In genomic region chr10:7444576-7445226, GRCh38 we compare ENCODE assay signal across 10 cellular contexts. TPM values are rescaled to one million over a fixed set of nuclear protein-coding genes. Genes with fewer than 3 reads are reported as not detected.
DNase-seq lines count a peak whose midpoint lies in the region; ATAC-seq and TF ChIP-seq lines count a peak whose summit lies in the region.
"Had no signal": no experiment of that assay in that cellular context is flagged by ENCODE, and none has a peak within 500 bp of the region (broad histone marks: within the 10 kb centered on the region; RNA-seq: fewer than 3 reads in every experiment).

No MANE protein-coding gene starts in this region.

- H3K27me3 ChIP-seq in H7 (ENCODE audit: control insufficient read depth, insufficient read depth, low read length), result no peaks in the 10 kb centered on the region

- H3K4me1 Mint-ChIP-seq in endothelial cell (ENCODE audit: unreplicated experiment), result peaks cover 16% of the 10 kb centered on the region
- H3K4me1 Mint-ChIP-seq: activated CD8-positive, alpha-beta memory T cell treated with anti-CD3 and anti-CD28 coated beads, Interleukin-2, amount 10 ng/mL, durations not matched to agents 7 days and 5 days had no signal

- intact Hi-C loops in sciatic nerve (cut with DNase I), result no loop called here

- no peaks in the 10 kb centered on the region for H3K36me3 ChIP-seq in H7 (replicated peaks; ENCODE audit: control insufficient read depth, insufficient read depth, low read length)

- H3K27ac Mint-ChIP-seq in endothelial cell (ENCODE audit: unreplicated experiment), result peak overlapping the region; percentile 55
- H3K27ac Mint-ChIP-seq: activated CD8-positive, alpha-beta memory T cell treated with anti-CD3 and anti-CD28 coated beads, Interleukin-2, amount 10 ng/mL, durations not matched to agents 7 days and 5 days had no signal

- peaks cover 3% of the 10 kb centered on the region for H3K36me3 Mint-ChIP-seq in endothelial cell (ENCODE audit: low read depth, unreplicated experiment)

- no peak for TF ChIP-seq CTCF in endothelial cell (IDR thresholded peaks at IDR 0.05; ENCODE audit: unreplicated experiment)

- DNase-seq in GM19238 (ENCODE audit: insufficient read length, low spot score) (peak; percentile 23), NCI-H1092 (lab: John Stamatoyannopoulos, UW) (peak; percentile 21), endothelial cell (ENCODE audit: low spot score) (peak; percentile 9), sciatic nerve (ENCODE audit: low spot score) (no peak), GM03348 (ENCODE audit: low spot score) (no peak), H7 (no peak)
- DNase-seq: activated CD8-positive, alpha-beta memory T cell treated with anti-CD3 and anti-CD28 coated beads, Interleukin-2, amount 10 ng/mL, durations not matched to agents 7 days and 5 days; kidney glomerular epithelial cell; NCI-H446 had no signal

- H3K4me3 ChIP-seq in H7 (ENCODE audit: insufficient read depth, low read depth, low read length), result no peak overlapping the region

- H3K27me3 Mint-ChIP-seq in endothelial cell (ENCODE audit: unreplicated experiment), result no peaks in the 10 kb centered on the region
- H3K27me3 Mint-ChIP-seq: activated CD8-positive, alpha-beta memory T cell treated with anti-CD3 and anti-CD28 coated beads, Interleukin-2, amount 10 ng/mL, durations not matched to agents 7 days and 5 days had no signal

- no peak overlapping the region for H3K4me3 Mint-ChIP-seq in endothelial cell (ENCODE audit: unreplicated experiment)
- H3K4me3 Mint-ChIP-seq: activated CD8-positive, alpha-beta memory T cell treated with anti-CD3 and anti-CD28 coated beads, Interleukin-2, amount 10 ng/mL, durations not matched to agents 7 days and 5 days had no signal

- ATAC-seq in sciatic nerve, result peak; percentile 73
- no peak for ATAC-seq in GM21381 (IDR thresholded peaks at IDR 0.05; ENCODE audit: unreplicated experiment)
- ATAC-seq: activated CD8-positive, alpha-beta memory T cell treated with anti-CD3 and anti-CD28 coated beads, Interleukin-2, amount 10 ng/mL, durations not matched to agents 7 days and 5 days had no signal

- peaks cover 5% of the 10 kb centered on the region for H3K9me3 Mint-ChIP-seq in endothelial cell (ENCODE audit: unreplicated experiment)

RNA-seq across cellular contexts. Expression of gene SFMBT2, which starts 33.9 kb away (rescaled TPM):
- total RNA-seq in endothelial cell (ENCODE audit: unreplicated experiment) (16.0 TPM), sciatic nerve (14.6 TPM)
- 1.8 and 3.5 TPM in 2 replicates for total RNA-seq in H7 (2014; rRNA removed; shearing (Covaris generic))

Comparison
In these comparisons a context has a peak if more than half of its experiments do, and no peak if none do; other contexts are left out.
1. DNase-seq: peak in GM19238 (single experiment), NCI-H1092 (single experiment) and endothelial cell (single experiment); none in sciatic nerve (single experiment), GM03348 (single experiment) and H7 (single experiment).